In the genomic region with DNA sequence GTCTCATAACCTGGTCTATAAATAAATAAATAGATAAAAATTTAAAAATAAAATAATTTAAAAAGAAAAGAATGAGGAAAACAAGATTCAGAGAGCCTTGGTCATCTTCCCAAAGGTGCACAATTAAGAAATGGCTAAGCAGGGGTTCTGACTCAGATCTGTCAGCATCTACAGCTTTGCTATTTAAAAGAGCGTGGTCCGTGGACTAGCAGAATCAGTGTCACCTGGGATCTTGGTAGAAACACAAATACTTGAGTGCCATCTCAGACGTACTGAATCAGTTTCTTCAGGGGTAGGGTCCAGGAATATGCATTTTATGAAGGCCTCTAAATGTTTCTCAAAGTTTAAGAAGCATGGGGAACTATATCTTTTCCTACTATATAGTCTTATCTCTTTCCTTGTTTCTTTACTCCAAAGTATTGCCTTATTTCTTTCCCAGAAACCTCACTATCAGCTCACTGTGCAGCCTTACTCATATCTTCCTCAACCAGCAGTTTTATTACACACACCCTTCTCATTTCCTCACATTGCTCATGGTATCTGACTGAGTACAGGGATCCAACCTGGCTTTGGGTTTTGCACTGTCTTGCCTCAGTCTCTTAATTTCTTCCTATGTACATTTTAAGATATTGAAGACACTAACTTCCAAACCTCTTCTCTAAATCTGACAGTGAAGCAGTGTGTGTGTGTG, we compare ENCODE assay signal across 1 cellular context.
TF ChIP-seq lines count a peak whose summit lies in the region.

No MANE protein-coding gene starts in this region.

TF ChIP-seq in K562, 482 proteins besides CTCF, POLR2A, EP300 and RAD21 (continued from another document and continues in another):
- peak; percentile 84 for TF ChIP-seq NCOR1 (IDR thresholded peaks at IDR 0.05)
- no peak for TF ChIP-seq MEIS2 (IDR thresholded peaks at IDR 0.05; ENCODE audit: partially characterized antibody)
- no peak for TF ChIP-seq ZNF274 (IDR thresholded peaks at IDR 0.05; ENCODE audit: borderline replicate concordance, low read depth, low read length)
- TF ChIP-seq HOXB6 (CRISPR knock-in tag; IDR thresholded peaks at IDR 0.05; ENCODE audit: borderline replicate concordance) = no peak
- no peak for TF ChIP-seq BHLHE40 (IDR thresholded peaks at IDR 0.05; ENCODE audit: low read length)
- no peak for TF ChIP-seq NRF1 (conservative IDR thresholded peaks at IDR 0.05 in 1 of 2, IDR thresholded peaks at IDR 0.05 in 1 of 2)
- TF ChIP-seq, protein P1, sequence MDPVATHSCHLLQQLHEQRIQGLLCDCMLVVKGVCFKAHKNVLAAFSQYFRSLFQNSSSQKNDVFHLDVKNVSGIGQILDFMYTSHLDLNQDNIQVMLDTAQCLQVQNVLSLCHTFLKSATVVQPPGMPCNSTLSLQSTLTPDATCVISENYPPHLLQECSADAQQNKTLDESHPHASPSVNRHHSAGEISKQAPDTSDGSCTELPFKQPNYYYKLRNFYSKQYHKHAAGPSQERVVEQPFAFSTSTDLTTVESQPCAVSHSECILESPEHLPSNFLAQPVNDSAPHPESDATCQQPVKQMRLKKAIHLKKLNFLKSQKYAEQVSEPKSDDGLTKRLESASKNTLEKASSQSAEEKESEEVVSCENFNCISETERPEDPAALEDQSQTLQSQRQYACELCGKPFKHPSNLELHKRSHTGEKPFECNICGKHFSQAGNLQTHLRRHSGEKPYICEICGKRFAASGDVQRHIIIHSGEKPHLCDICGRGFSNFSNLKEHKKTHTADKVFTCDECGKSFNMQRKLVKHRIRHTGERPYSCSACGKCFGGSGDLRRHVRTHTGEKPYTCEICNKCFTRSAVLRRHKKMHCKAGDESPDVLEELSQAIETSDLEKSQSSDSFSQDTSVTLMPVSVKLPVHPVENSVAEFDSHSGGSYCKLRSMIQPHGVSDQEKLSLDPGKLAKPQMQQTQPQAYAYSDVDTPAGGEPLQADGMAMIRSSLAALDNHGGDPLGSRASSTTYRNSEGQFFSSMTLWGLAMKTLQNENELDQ (CRISPR knock-in tag; IDR thresholded peaks at IDR 0.05; ENCODE audit: borderline replicate concordance) = no peak
- TF ChIP-seq, protein P2, sequence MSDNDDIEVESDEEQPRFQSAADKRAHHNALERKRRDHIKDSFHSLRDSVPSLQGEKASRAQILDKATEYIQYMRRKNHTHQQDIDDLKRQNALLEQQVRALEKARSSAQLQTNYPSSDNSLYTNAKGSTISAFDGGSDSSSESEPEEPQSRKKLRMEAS (CRISPR knock-in tag; IDR thresholded peaks at IDR 0.05) = no peak
- peak; percentile 21; the same call in 1 of the 2 replicates for TF ChIP-seq EP400 (IDR thresholded peaks at IDR 0.05)
- TF ChIP-seq, protein P3, sequence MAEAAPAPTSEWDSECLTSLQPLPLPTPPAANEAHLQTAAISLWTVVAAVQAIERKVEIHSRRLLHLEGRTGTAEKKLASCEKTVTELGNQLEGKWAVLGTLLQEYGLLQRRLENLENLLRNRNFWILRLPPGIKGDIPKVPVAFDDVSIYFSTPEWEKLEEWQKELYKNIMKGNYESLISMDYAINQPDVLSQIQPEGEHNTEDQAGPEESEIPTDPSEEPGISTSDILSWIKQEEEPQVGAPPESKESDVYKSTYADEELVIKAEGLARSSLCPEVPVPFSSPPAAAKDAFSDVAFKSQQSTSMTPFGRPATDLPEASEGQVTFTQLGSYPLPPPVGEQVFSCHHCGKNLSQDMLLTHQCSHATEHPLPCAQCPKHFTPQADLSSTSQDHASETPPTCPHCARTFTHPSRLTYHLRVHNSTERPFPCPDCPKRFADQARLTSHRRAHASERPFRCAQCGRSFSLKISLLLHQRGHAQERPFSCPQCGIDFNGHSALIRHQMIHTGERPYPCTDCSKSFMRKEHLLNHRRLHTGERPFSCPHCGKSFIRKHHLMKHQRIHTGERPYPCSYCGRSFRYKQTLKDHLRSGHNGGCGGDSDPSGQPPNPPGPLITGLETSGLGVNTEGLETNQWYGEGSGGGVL (CRISPR knock-in tag; IDR thresholded peaks at IDR 0.05) = no peak
- TF ChIP-seq POLR2H (tag; IDR thresholded peaks at IDR 0.05; ENCODE audit: low read depth) = no peak
- TF ChIP-seq JUNB (CRISPR knock-in tag; conservative IDR thresholded peaks at IDR 0.05) = no peak
- peak; percentile 69; the same call in 1 of the 2 replicates for TF ChIP-seq KLF16 (IDR thresholded peaks at IDR 0.05)
- TF ChIP-seq SRSF1 (IDR thresholded peaks at IDR 0.05; ENCODE audit: low read depth, low read length) = no peak
- TF ChIP-seq ARID1B (IDR thresholded peaks at IDR 0.05) = peak; percentile 97
- no peak for TF ChIP-seq FIP1L1 (IDR thresholded peaks at IDR 0.05; ENCODE audit: low read depth, low read length, poor library complexity, severe bottlenecking)
- no peak for TF ChIP-seq ZNF583 (CRISPR knock-in tag; IDR thresholded peaks at IDR 0.05)
- TF ChIP-seq, protein P4, sequence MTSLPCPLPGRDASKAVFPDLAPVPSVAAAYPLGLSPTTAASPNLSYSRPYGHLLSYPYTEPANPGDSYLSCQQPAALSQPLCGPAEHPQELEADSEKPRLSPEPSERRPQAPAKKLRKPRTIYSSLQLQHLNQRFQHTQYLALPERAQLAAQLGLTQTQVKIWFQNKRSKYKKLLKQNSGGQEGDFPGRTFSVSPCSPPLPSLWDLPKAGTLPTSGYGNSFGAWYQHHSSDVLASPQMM (CRISPR knock-in tag; IDR thresholded peaks at IDR 0.05) = no peak
- TF ChIP-seq RFX7 (CRISPR knock-in tag; IDR thresholded peaks at IDR 0.05) = no peak
- TF ChIP-seq KLF13 (tag; IDR thresholded peaks at IDR 0.05; ENCODE audit: borderline replicate concordance, low read depth) = no peak
- peak; percentile 73; the same call in 1 of the 2 replicates for TF ChIP-seq FOSL1 (tag; conservative IDR thresholded peaks at IDR 0.05)
- TF ChIP-seq SREBF1 (IDR thresholded peaks at IDR 0.05; ENCODE audit: borderline replicate concordance, low read depth, low read length) = no peak
- TF ChIP-seq, protein P5, sequence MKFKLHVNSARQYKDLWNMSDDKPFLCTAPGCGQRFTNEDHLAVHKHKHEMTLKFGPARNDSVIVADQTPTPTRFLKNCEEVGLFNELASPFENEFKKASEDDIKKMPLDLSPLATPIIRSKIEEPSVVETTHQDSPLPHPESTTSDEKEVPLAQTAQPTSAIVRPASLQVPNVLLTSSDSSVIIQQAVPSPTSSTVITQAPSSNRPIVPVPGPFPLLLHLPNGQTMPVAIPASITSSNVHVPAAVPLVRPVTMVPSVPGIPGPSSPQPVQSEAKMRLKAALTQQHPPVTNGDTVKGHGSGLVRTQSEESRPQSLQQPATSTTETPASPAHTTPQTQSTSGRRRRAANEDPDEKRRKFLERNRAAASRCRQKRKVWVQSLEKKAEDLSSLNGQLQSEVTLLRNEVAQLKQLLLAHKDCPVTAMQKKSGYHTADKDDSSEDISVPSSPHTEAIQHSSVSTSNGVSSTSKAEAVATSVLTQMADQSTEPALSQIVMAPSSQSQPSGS (CRISPR knock-in tag; IDR thresholded peaks at IDR 0.05) = no peak
- peak in 1 of 2 experiments; percentile 51; a peak in 2 of 4 replicates for TF ChIP-seq RCOR1 (IDR thresholded peaks at IDR 0.05; ENCODE audit: borderline replicate concordance in 1 of 2, low read depth in 2 of 2, low read length in 2 of 2)
- no peak for TF ChIP-seq POU5F1 (IDR thresholded peaks at IDR 0.05; ENCODE audit: borderline replicate concordance, low read depth, low read length, partially characterized antibody)
- TF ChIP-seq BRD4 (IDR thresholded peaks at IDR 0.05) = no peak
- no peak for TF ChIP-seq ZNF699 (CRISPR knock-in tag; IDR thresholded peaks at IDR 0.05; ENCODE audit: insufficient replicate concordance)
- TF ChIP-seq TAF1 (IDR thresholded peaks at IDR 0.05; ENCODE audit: control insufficient read depth, extremely low read depth, insufficient read depth, low read length, severe bottlenecking) = no peak
- TF ChIP-seq GTF2A2 (tag; IDR thresholded peaks at IDR 0.05) = no peak
- TF ChIP-seq IFI16 (CRISPR knock-in tag; IDR thresholded peaks at IDR 0.05) = no peak
- TF ChIP-seq EZH2 (IDR thresholded peaks at IDR 0.05; ENCODE audit: borderline replicate concordance, low read depth, low read length) = no peak
- TF ChIP-seq ZNF830 (CRISPR knock-in tag; IDR thresholded peaks at IDR 0.05) = no peak
- no peak for TF ChIP-seq ESRRA (IDR thresholded peaks at IDR 0.05; ENCODE audit: borderline replicate concordance, low read depth)
- no peak for TF ChIP-seq ZNF12 (CRISPR knock-in tag; IDR thresholded peaks at IDR 0.05)
- TF ChIP-seq, protein P6, sequence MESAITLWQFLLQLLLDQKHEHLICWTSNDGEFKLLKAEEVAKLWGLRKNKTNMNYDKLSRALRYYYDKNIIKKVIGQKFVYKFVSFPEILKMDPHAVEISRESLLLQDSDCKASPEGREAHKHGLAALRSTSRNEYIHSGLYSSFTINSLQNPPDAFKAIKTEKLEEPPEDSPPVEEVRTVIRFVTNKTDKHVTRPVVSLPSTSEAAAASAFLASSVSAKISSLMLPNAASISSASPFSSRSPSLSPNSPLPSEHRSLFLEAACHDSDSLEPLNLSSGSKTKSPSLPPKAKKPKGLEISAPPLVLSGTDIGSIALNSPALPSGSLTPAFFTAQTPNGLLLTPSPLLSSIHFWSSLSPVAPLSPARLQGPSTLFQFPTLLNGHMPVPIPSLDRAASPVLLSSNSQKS (CRISPR knock-in tag; IDR thresholded peaks at IDR 0.05) = no peak
- TF ChIP-seq KDM5B (IDR thresholded peaks at IDR 0.05; ENCODE audit: insufficient replicate concordance, low read depth, low read length) = no peak
- TF ChIP-seq, protein P7, sequence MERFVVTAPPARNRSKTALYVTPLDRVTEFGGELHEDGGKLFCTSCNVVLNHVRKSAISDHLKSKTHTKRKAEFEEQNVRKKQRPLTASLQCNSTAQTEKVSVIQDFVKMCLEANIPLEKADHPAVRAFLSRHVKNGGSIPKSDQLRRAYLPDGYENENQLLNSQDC (CRISPR knock-in tag; IDR thresholded peaks at IDR 0.05) = no peak
- TF ChIP-seq, protein P8, sequence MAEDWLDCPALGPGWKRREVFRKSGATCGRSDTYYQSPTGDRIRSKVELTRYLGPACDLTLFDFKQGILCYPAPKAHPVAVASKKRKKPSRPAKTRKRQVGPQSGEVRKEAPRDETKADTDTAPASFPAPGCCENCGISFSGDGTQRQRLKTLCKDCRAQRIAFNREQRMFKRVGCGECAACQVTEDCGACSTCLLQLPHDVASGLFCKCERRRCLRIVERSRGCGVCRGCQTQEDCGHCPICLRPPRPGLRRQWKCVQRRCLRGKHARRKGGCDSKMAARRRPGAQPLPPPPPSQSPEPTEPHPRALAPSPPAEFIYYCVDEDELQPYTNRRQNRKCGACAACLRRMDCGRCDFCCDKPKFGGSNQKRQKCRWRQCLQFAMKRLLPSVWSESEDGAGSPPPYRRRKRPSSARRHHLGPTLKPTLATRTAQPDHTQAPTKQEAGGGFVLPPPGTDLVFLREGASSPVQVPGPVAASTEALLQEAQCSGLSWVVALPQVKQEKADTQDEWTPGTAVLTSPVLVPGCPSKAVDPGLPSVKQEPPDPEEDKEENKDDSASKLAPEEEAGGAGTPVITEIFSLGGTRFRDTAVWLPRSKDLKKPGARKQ (CRISPR knock-in tag; IDR thresholded peaks at IDR 0.05) = no peak
- TF ChIP-seq EHMT2 (IDR thresholded peaks at IDR 0.05) = 0 out of 2 replicates have a peak, but pooled peaks have one; percentile 17
- TF ChIP-seq BRD9 (IDR thresholded peaks at IDR 0.05; ENCODE audit: low read depth, partially characterized antibody) = no peak
- TF ChIP-seq SMARCA4 (IDR thresholded peaks at IDR 0.05) = peak; percentile 95
- TF ChIP-seq, protein P9, sequence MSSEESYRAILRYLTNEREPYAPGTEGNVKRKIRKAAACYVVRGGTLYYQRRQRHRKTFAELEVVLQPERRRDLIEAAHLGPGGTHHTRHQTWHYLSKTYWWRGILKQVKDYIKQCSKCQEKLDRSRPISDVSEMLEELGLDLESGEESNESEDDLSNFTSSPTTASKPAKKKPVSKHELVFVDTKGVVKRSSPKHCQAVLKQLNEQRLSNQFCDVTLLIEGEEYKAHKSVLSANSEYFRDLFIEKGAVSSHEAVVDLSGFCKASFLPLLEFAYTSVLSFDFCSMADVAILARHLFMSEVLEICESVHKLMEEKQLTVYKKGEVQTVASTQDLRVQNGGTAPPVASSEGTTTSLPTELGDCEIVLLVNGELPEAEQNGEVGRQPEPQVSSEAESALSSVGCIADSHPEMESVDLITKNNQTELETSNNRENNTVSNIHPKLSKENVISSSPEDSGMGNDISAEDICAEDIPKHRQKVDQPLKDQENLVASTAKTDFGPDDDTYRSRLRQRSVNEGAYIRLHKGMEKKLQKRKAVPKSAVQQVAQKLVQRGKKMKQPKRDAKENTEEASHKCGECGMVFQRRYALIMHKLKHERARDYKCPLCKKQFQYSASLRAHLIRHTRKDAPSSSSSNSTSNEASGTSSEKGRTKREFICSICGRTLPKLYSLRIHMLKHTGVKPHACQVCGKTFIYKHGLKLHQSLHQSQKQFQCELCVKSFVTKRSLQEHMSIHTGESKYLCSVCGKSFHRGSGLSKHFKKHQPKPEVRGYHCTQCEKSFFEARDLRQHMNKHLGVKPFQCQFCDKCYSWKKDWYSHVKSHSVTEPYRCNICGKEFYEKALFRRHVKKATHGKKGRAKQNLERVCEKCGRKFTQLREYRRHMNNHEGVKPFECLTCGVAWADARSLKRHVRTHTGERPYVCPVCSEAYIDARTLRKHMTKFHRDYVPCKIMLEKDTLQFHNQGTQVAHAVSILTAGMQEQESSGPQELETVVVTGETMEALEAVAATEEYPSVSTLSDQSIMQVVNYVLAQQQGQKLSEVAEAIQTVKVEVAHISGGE (CRISPR knock-in tag; IDR thresholded peaks at IDR 0.05) = no peak
- no peak for TF ChIP-seq RBM39 (optimal IDR thresholded peaks at IDR 0.05; ENCODE audit: low read depth, low read length)
- no peak for TF ChIP-seq ILK (tag; IDR thresholded peaks at IDR 0.05; ENCODE audit: borderline replicate concordance, low read depth)
- TF ChIP-seq ZNF57 (CRISPR knock-in tag; IDR thresholded peaks at IDR 0.05) = no peak
- TF ChIP-seq, protein P10, sequence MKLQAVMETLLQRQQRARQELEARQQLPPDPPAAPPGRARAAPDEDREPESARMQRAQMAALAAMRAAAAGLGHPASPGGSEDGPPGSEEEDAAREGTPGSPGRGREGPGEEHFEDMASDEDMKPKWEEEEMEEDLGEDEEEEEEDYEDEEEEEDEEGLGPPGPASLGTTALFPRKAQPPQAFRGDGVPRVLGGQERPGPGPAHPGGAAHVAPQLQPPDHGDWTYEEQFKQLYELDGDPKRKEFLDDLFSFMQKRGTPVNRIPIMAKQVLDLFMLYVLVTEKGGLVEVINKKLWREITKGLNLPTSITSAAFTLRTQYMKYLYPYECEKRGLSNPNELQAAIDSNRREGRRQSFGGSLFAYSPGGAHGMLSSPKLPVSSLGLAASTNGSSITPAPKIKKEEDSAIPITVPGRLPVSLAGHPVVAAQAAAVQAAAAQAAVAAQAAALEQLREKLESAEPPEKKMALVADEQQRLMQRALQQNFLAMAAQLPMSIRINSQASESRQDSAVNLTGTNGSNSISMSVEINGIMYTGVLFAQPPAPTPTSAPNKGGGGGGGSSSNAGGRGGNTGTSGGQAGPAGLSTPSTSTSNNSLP (IDR thresholded peaks at IDR 0.05; ENCODE audit: borderline replicate concordance, low read depth, low read length) = peak; percentile 87
